9 cellular contexts compared by ENCODE assay signal in the genomic region with DNA sequence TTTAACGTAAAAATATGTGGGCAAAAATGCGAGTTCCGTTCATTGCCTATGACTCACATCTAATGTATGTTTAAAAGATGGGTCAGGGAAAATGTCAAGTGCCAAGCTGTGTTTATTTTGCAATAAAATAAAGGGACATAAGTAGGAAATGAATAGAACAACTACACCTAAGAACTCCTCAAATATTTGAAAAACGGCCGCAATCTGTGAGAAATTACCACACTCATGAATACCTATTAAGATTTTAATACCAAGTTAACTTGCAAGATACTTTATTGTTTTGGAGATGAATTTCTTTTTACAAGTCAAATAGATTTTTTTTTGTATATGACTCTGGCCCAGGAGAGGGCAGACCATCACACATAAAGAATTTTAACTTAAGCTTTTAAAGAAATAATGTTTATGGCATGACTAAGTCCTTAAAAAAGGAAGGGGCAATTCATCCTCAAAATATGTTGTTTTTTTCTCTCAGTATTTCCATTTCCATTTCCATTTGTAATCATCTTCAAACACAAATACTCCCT.
DNase-seq lines count a peak whose midpoint lies in the region; TF ChIP-seq lines count a peak whose summit lies in the region.
"Had no signal": no experiment of that assay in that cellular context is flagged by ENCODE, and none has a peak within 500 bp of the region (broad histone marks: within the 10 kb centered on the region; RNA-seq: fewer than 3 reads in every experiment).

No MANE protein-coding gene starts in this region.

- H3K9me3 ChIP-seq in hepatocyte (ENCODE audit: low read depth) (no peaks in the 10 kb centered on the region), prostate gland (no peaks in the 10 kb centered on the region)
- H3K9me3 ChIP-seq: vagina had no signal

- H2AFZ ChIP-seq in hepatocyte: no peak overlapping the region

- H3K4me1 ChIP-seq in hepatocyte (ENCODE audit: insufficient read depth) (no peaks in the 10 kb centered on the region), prostate gland (replicated peaks) (no peaks in the 10 kb centered on the region)

- H3K79me2 ChIP-seq in hepatocyte: no peaks in the 10 kb centered on the region

- no peaks in the 10 kb centered on the region for H3K9me2 ChIP-seq in hepatocyte (replicated peaks; ENCODE audit: insufficient read depth)

- peak overlapping the region; percentile 20 for H3K27ac ChIP-seq in hepatocyte
- no peak overlapping the region for H3K27ac ChIP-seq in prostate gland
- H3K27ac ChIP-seq: vagina had no signal

- no peaks in the 10 kb centered on the region for H4K20me1 ChIP-seq in hepatocyte (ENCODE audit: insufficient read depth, poor library complexity, severe bottlenecking)

- no peak for TF ChIP-seq POLR2A in prostate gland (IDR thresholded peaks at IDR 0.05)

- no peaks in the 10 kb centered on the region for H3K36me3 ChIP-seq in hepatocyte (replicated peaks; ENCODE audit: insufficient read depth, low read depth)
- H3K36me3 ChIP-seq in prostate gland: no peaks in the 10 kb centered on the region
- H3K36me3 ChIP-seq: vagina had no signal

- WGBS in hepatocyte (ENCODE audit: low lambda C conversion rate, missing lambda C conversion rate): 38% methylated on average over 5 of the region's 5 CpGs
- 43% methylated on average over 5 of the region's 5 CpGs for WGBS in prostate gland

- TF ChIP-seq RAD21 in Ishikawa (IDR thresholded peaks at IDR 0.05; ENCODE audit: low read depth): peak; percentile 23; the same call in 1 of the 2 replicates

- H3K4me2 ChIP-seq in hepatocyte: no peak overlapping the region

- H3K27me3 ChIP-seq in hepatocyte (no peaks in the 10 kb centered on the region), prostate gland (replicated peaks; ENCODE audit: insufficient read depth) (no peaks in the 10 kb centered on the region)
- H3K27me3 ChIP-seq: vagina had no signal

- H3K4me3 ChIP-seq in hepatocyte (no peak overlapping the region), prostate gland (no peak overlapping the region)
- H3K4me3 ChIP-seq: vagina had no signal

- TF ChIP-seq CTCF in AG09319 (IDR thresholded peaks at IDR 0.05; ENCODE audit: low read depth, low read length) (peak; percentile 35), hepatocyte (IDR thresholded peaks at IDR 0.05; ENCODE audit: poor library complexity) (peak; percentile 53), prostate gland (IDR thresholded peaks at IDR 0.05) (peak in 1 of 4 experiments; percentile 36)

- intact Hi-C loops in prostate gland (cut with DNase I): no loop called here
- intact Hi-C loops in posterior cingulate gyrus (cut with DNase I): no loop called here

- TF ChIP-seq EP300 in Ishikawa (IDR thresholded peaks at IDR 0.05; ENCODE audit: borderline replicate concordance): peak; percentile 15; the same call in 1 of the 2 replicates

- DNase-seq in AG09319 (ENCODE audit: extremely low read depth, low read depth) (peak; percentile 67), SW 1271 (lab: John Stamatoyannopoulos, UW) (peak; percentile 69 to 99), hepatocyte (ENCODE audit: low spot score) (peak; percentile 21), HuH-7 (ENCODE audit: low spot score) (no peak), prostate gland (ENCODE audit: low spot score) (no peak), cerebellar cortex (ENCODE audit: low spot score) (no peak), posterior cingulate gyrus (no peak)

TF ChIP-seq in Ishikawa, 13 proteins besides CTCF, POLR2A, EP300 and RAD21:
- 0 out of 2 replicates have a peak, but pooled peaks have one; percentile 29 for TF ChIP-seq NFIC (IDR thresholded peaks at IDR 0.05)
- TF ChIP-seq, protein P1, sequence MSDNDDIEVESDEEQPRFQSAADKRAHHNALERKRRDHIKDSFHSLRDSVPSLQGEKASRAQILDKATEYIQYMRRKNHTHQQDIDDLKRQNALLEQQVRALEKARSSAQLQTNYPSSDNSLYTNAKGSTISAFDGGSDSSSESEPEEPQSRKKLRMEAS (IDR thresholded peaks at IDR 0.05): no peak
- 0 out of 2 replicates have a peak, but pooled peaks have one; percentile 23 for TF ChIP-seq TCF12 (IDR thresholded peaks at IDR 0.05; ENCODE audit: low read depth)
- no peak for TF ChIP-seq CREB1 (IDR thresholded peaks at IDR 0.05; ENCODE audit: low read depth)
- no peak for TF ChIP-seq ZBTB7A (IDR thresholded peaks at IDR 0.05; ENCODE audit: low read depth)
- 0 out of 2 replicates have a peak, but pooled peaks have one; percentile 35 for TF ChIP-seq TEAD4 (IDR thresholded peaks at IDR 0.05)
- TF ChIP-seq YY1 (IDR thresholded peaks at IDR 0.05; ENCODE audit: low read depth): no peak

Comparison
In these comparisons a context has a peak if more than half of its experiments do, and no peak if none do; other contexts are left out.
1. DNase-seq: peak in AG09319 (single experiment), SW 1271 (2 of 2) and hepatocyte (single experiment); none in HuH-7 (single experiment), prostate gland (single experiment), cerebellar cortex (single experiment) and posterior cingulate gyrus (0 of 10).